ENCODE assay signal across 9 cellular contexts in genomic region chr2:26849056-26850001, GRCh38. TPM values are rescaled to one million over a fixed set of nuclear protein-coding genes. Genes with fewer than 3 reads are reported as not detected.
DNase-seq lines count a peak whose midpoint lies in the region; ATAC-seq and TF ChIP-seq lines count a peak whose summit lies in the region.
"Had no signal": no experiment of that assay in that cellular context is flagged by ENCODE, and none has a peak within 500 bp of the region (broad histone marks: within the 10 kb centered on the region; RNA-seq: fewer than 3 reads in every experiment).

No MANE protein-coding gene starts in this region.

- H3K4me1 Mint-ChIP-seq in Caco-2 (ENCODE audit: low read depth, unreplicated experiment) (no peaks in the 10 kb centered on the region), HFFc6 (ENCODE audit: low read depth) (no peaks in the 10 kb centered on the region)
- peaks cover 14% of the 10 kb centered on the region for H3K4me1 Mint-ChIP-seq in activated naive CD4-positive, alpha-beta T cell treated with anti-CD3 and anti-CD28 coated beads, Interleukin-2, amount 50 U/mL, for 24 hours
- peaks cover 5 to 20% (median 13%) of the 10 kb centered on the region in 7 donors for H3K4me1 Mint-ChIP-seq in naive thymus-derived CD4-positive, alpha-beta T cell

- CTCF ChIA-PET in Caco-2 (lab: Charles Lee), result interaction anchor here (0.6 to 4.1 kb wide), 9 partner anchors 66 to 393 kb away, joined by 3 to 18 read pairs (median 3); no protein-coding TSS in a partner anchor
- CTCF ChIA-PET in naive thymus-derived CD4-positive, alpha-beta T cell (lab: Charles Lee), result interaction anchor here (1.7 kb wide), 1 partner anchor 73 kb away, joined by 3 read pairs; no protein-coding TSS in a partner anchor

- H3K9me3 ChIP-seq in Caco-2, result no peaks in the 10 kb centered on the region
- no peaks in the 10 kb centered on the region for H3K9me3 ChIP-seq in naive thymus-derived CD4-positive, alpha-beta T cell (ENCODE audit: control insufficient read depth in 2 of 3, low read length in 3 of 3)

- H3K27ac Mint-ChIP-seq in Caco-2 (ENCODE audit: unreplicated experiment) (no peak overlapping the region), HFFc6 (no peak overlapping the region)
- H3K27ac Mint-ChIP-seq in activated naive CD4-positive, alpha-beta T cell treated with anti-CD3 and anti-CD28 coated beads, Interleukin-2, amount 50 U/mL, for 24 hours, result no peak overlapping the region
- no peak overlapping the region for H3K27ac Mint-ChIP-seq in naive thymus-derived CD4-positive, alpha-beta T cell

- H3K36me3 ChIP-seq in Caco-2 (ENCODE audit: control insufficient read depth, insufficient read depth, low read length), result no peaks in the 10 kb centered on the region
- no peaks in the 10 kb centered on the region for H3K36me3 ChIP-seq in naive thymus-derived CD4-positive, alpha-beta T cell (ENCODE audit: control insufficient read depth in 2 of 3, insufficient read depth in 3 of 3, low read length in 3 of 3)

- H3K4me3 ChIP-seq in Caco-2 (ENCODE audit: low read depth, low read length), result peak overlapping the region; percentile 40; the same call in 1 of the 2 replicates
- H3K4me3 ChIP-seq in naive thymus-derived CD4-positive, alpha-beta T cell (ENCODE audit: low read length), result peak overlapping the region; percentile 33

- peaks cover 24% of the 10 kb centered on the region for H3K4me1 ChIP-seq in Caco-2
- H3K4me1 ChIP-seq in naive thymus-derived CD4-positive, alpha-beta T cell (ENCODE audit: control insufficient read depth in 2 of 2, insufficient read depth in 2 of 2, low read length in 2 of 2), result peaks cover 8 to 20% of the 10 kb centered on the region in 2 donors

- intact Hi-C loops in Caco-2 (cut with micrococcal nuclease; ENCODE audit: unreplicated experiment), result no loop called here
- intact Hi-C loops in naive thymus-derived CD4-positive, alpha-beta T cell (cut with micrococcal nuclease), result loop anchor here (2.0 to 10.0 kb wide), 3 partner anchors 73 to 455 kb away; partner anchors contain the start of gene UCN (in 1 of the 2)

- H3K36me3 Mint-ChIP-seq in Caco-2 (ENCODE audit: insufficient read depth, unreplicated experiment) (no peaks in the 10 kb centered on the region), HFFc6 (ENCODE audit: low read depth) (no peaks in the 10 kb centered on the region)
- no peaks in the 10 kb centered on the region for H3K36me3 Mint-ChIP-seq in activated naive CD4-positive, alpha-beta T cell treated with anti-CD3 and anti-CD28 coated beads, Interleukin-2, amount 50 U/mL, for 24 hours
- no peaks in the 10 kb centered on the region for H3K36me3 Mint-ChIP-seq in naive thymus-derived CD4-positive, alpha-beta T cell

- H3K4me3 Mint-ChIP-seq in Caco-2 (ENCODE audit: unreplicated experiment) (peak overlapping the region; percentile 65), HFFc6 (no peak overlapping the region)
- peak overlapping the region; percentile 79 for H3K4me3 Mint-ChIP-seq in activated naive CD4-positive, alpha-beta T cell treated with anti-CD3 and anti-CD28 coated beads, Interleukin-2, amount 50 U/mL, for 24 hours
- H3K4me3 Mint-ChIP-seq in naive thymus-derived CD4-positive, alpha-beta T cell, result peak overlapping the region; percentile 59 to 87 (median 75)

- H3K27me3 ChIP-seq in Caco-2 (replicated peaks; ENCODE audit: control insufficient read depth, insufficient read depth, low read length), result no peaks in the 10 kb centered on the region; the same call in none of the 2 replicates
- H3K27me3 ChIP-seq in naive thymus-derived CD4-positive, alpha-beta T cell (ENCODE audit: control insufficient read depth in 2 of 2, insufficient read depth in 2 of 2, low read length in 2 of 2), result peaks cover 6 to 17% of the 10 kb centered on the region in 2 donors

- no TSS peak for BruUV-seq in Caco-2 (replicated peaks; lab: Mats Ljungman, UMichigan)

- no peaks in the 10 kb centered on the region for H3K9me3 Mint-ChIP-seq in Caco-2 (ENCODE audit: unreplicated experiment)
- no peaks in the 10 kb centered on the region for H3K9me3 Mint-ChIP-seq in activated naive CD4-positive, alpha-beta T cell treated with anti-CD3 and anti-CD28 coated beads, Interleukin-2, amount 50 U/mL, for 24 hours
- peaks cover 0 to 1% (median 0%) of the 10 kb centered on the region in 11 donors for H3K9me3 Mint-ChIP-seq in naive thymus-derived CD4-positive, alpha-beta T cell
- no peaks in the 10 kb centered on the region for H3K9me3 Mint-ChIP-seq in HFFc6

- POLR2A ChIA-PET in Caco-2 (lab: Charles Lee), result interaction anchor here (0.7 kb wide), 2 partner anchors 59 to 155 kb away, joined by 4 to 5 read pairs; no protein-coding TSS in a partner anchor
- POLR2A ChIA-PET in naive thymus-derived CD4-positive, alpha-beta T cell (lab: Charles Lee), result no interaction called here

- DNase-seq in Caco-2 (peak in 1 of 2 experiments; percentile 22), NCI-H1417 (lab: John Stamatoyannopoulos, UW) (peak; percentile 83 to 92 (median 89)), HFFc6 (no peak), T-helper 9 cell (no peak), NK-92 (lab: John Stamatoyannopoulos, UW; ENCODE audit: unreplicated experiment) (no peak), HUDEP-2 (lab: John Stamatoyannopoulos, UW; ENCODE audit: unreplicated experiment in 76 of 76) (no peak)
- peak in 4 of 9 donors; percentile 8 to 18 (median 10) for DNase-seq in naive thymus-derived CD4-positive, alpha-beta T cell

- no peak overlapping the region for H3K27ac ChIP-seq in naive thymus-derived CD4-positive, alpha-beta T cell (ENCODE audit: low read depth, low read length)

- no peak for TF ChIP-seq CTCF in Caco-2 (IDR thresholded peaks at IDR 0.05; ENCODE audit: insufficient read depth in 1 of 2, low read depth in 1 of 2, low read length in 1 of 2, severe bottlenecking in 1 of 2, unreplicated experiment in 1 of 2)
- no peak for TF ChIP-seq CTCF in HFFc6 (IDR thresholded peaks at IDR 0.05)

- peak; percentile 25 for ATAC-seq in naive thymus-derived CD4-positive, alpha-beta T cell

- peaks cover 13% of the 10 kb centered on the region for H3K27me3 Mint-ChIP-seq in Caco-2 (ENCODE audit: insufficient read depth, unreplicated experiment)
- peaks cover 48% of the 10 kb centered on the region for H3K27me3 Mint-ChIP-seq in activated naive CD4-positive, alpha-beta T cell treated with anti-CD3 and anti-CD28 coated beads, Interleukin-2, amount 50 U/mL, for 24 hours
- peaks cover 47 to 73% (median 55%) of the 10 kb centered on the region in 5 donors for H3K27me3 Mint-ChIP-seq in naive thymus-derived CD4-positive, alpha-beta T cell
- H3K27me3 Mint-ChIP-seq in HFFc6 (ENCODE audit: insufficient read depth), result peaks cover 49% of the 10 kb centered on the region

RNA-seq across cellular contexts. Expression of gene DPYSL5, which starts 1.4 kb away (rescaled TPM):
- 0.74 and 2.4 TPM in 2 replicates for total RNA-seq in Caco-2 (2022)
- not detected for total RNA-seq in naive thymus-derived CD4-positive, alpha-beta T cell
- not detected for polyA plus RNA-seq in naive thymus-derived CD4-positive, alpha-beta T cell
- total RNA-seq in HFFc6 (2021; fragmentation: NEBNext Ultra II Directional; extraction: Animal tissue kit (Norgen Biotek cat#: 25700)), result not detected
- total RNA-seq: SK-MEL-5 had no signal

Comparison
In these comparisons a context has a peak if more than half of its experiments do, and no peak if none do; other contexts are left out.
1. DNase-seq: peak in NCI-H1417 (3 of 3); none in HFFc6 (single experiment), T-helper 9 cell (single experiment), NK-92 (single experiment) and HUDEP-2 (0 of 76).